In the genomic region with DNA sequence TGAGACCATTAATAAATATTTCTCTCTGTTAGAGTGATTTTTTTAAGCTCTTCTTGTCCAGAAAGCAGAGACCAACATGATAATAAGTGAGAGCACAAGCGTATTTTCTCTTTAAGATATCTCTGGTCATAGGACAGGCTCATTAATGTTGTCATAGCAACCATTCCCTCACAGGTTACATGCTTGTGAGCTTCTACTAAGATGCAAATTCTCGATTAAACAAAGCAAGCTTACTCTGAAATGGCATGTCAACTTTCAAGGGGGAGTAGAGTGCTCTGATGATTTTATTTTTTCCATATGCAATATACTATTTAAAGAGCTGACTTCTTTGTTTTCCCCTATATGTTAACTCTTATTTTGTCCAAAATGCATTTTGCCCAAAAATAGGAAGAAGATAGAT, we compare ENCODE assay signal across 1 cellular context.
TF ChIP-seq lines count a peak whose summit lies in the region.

No MANE protein-coding gene starts in this region.

TF ChIP-seq in GM23338, 12 proteins besides CTCF, POLR2A, EP300 and RAD21 (continued from another document):
- TF ChIP-seq, protein P1, sequence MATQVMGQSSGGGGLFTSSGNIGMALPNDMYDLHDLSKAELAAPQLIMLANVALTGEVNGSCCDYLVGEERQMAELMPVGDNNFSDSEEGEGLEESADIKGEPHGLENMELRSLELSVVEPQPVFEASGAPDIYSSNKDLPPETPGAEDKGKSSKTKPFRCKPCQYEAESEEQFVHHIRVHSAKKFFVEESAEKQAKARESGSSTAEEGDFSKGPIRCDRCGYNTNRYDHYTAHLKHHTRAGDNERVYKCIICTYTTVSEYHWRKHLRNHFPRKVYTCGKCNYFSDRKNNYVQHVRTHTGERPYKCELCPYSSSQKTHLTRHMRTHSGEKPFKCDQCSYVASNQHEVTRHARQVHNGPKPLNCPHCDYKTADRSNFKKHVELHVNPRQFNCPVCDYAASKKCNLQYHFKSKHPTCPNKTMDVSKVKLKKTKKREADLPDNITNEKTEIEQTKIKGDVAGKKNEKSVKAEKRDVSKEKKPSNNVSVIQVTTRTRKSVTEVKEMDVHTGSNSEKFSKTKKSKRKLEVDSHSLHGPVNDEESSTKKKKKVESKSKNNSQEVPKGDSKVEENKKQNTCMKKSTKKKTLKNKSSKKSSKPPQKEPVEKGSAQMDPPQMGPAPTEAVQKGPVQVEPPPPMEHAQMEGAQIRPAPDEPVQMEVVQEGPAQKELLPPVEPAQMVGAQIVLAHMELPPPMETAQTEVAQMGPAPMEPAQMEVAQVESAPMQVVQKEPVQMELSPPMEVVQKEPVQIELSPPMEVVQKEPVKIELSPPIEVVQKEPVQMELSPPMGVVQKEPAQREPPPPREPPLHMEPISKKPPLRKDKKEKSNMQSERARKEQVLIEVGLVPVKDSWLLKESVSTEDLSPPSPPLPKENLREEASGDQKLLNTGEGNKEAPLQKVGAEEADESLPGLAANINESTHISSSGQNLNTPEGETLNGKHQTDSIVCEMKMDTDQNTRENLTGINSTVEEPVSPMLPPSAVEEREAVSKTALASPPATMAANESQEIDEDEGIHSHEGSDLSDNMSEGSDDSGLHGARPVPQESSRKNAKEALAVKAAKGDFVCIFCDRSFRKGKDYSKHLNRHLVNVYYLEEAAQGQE (IDR thresholded peaks at IDR 0.05; ENCODE audit: unreplicated experiment) = no peak
- no peak for TF ChIP-seq ZNF331 (CRISPR knock-in tag; IDR thresholded peaks at IDR 0.05; ENCODE audit: low read depth)
- no peak for TF ChIP-seq STAT1 (IDR thresholded peaks at IDR 0.05; ENCODE audit: unreplicated experiment)
- TF ChIP-seq POLR2AphosphoS5 (IDR thresholded peaks at IDR 0.05; ENCODE audit: low read depth) = no peak
- no peak for TF ChIP-seq EZH2 (IDR thresholded peaks at IDR 0.05; ENCODE audit: low read depth, unreplicated experiment)
